Comparison of ENCODE assay signal across 8 cellular contexts in the genomic region with DNA sequence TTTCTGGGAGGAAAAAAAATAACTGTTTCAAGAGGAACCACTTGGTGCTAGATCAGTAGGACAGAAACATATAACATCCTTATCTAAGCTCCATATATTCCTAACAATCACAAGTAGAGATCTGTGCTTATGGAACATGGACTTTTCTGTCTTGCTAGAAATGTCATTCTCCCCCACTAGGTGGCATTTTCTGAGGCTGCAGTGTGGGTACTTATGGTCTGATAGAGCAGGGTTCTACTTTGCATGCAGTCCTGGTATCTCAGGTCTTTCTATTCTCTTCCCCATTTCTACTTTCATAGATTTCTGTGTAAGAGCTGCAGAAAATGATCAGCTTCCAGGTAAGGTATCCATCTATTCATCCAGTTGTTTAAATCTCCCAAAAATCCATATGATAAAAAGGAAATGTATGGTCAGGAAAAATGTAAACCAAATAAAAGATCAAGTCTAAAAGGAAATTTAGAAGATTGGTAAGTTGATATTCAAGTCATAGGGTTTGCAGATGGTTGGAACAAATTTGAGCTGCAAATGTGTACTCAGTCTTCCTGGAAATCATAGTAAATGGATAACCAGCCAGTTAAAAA. TPM values are rescaled to one million over a fixed set of nuclear protein-coding genes. Genes with fewer than 3 reads are reported as not detected.
A peak's percentile ranks its signal among the peaks of the same experiment; 100 is the strongest.
DNase-seq lines count a peak whose midpoint lies in the region; ATAC-seq and TF ChIP-seq lines count a peak whose summit lies in the region.

No MANE protein-coding gene starts in this region.

- no peak overlapping the region for H3K27ac Mint-ChIP-seq in mesothelial cell of epicardium

- H3K4me3 ChIP-seq in LNCaP clone FGC (ENCODE audit: low read depth, low read length), result no peak overlapping the region

- TF ChIP-seq CTCF in LNCaP clone FGC (IDR thresholded peaks at IDR 0.05; ENCODE audit: control insufficient read depth, extremely low read depth, insufficient read depth), result peak; percentile 63
- TF ChIP-seq CTCF in mesothelial cell of epicardium (IDR thresholded peaks at IDR 0.05; ENCODE audit: unreplicated experiment), result peak; percentile 53

- ATAC-seq in GM18517 (IDR thresholded peaks at IDR 0.05; ENCODE audit: unreplicated experiment) (no peak), HG03460 (IDR thresholded peaks at IDR 0.05; ENCODE audit: unreplicated experiment) (no peak)

- peak overlapping the region; percentile 30 for H3K4me3 Mint-ChIP-seq in mesothelial cell of epicardium

- H3K36me3 Mint-ChIP-seq in mesothelial cell of epicardium, result peaks cover 12% of the 10 kb centered on the region

- H3K27me3 Mint-ChIP-seq in mesothelial cell of epicardium (ENCODE audit: low read depth), result no peaks in the 10 kb centered on the region

- DNase-seq in A172 (ENCODE audit: low spot score), result peak; percentile 55
- DNase-seq in ELF-1 (ENCODE audit: low read depth, low spot score), result peak; percentile 7
- DNase-seq in LNCaP clone FGC (ENCODE audit: low read depth), result no peak
- DNase-seq in SHP77 treated with DMSO at 0.1 percent for 48 hours (lab: John Stamatoyannopoulos, UW), result peak; percentile 7
- peak; percentile 54 for DNase-seq in cerebellum (ENCODE audit: low spot score)
- no peak for DNase-seq in mesothelial cell of epicardium (ENCODE audit: low spot score in 2 of 2, unreplicated experiment in 2 of 2)

- peaks cover 22% of the 10 kb centered on the region for H3K4me1 Mint-ChIP-seq in mesothelial cell of epicardium

- H3K9me3 Mint-ChIP-seq in mesothelial cell of epicardium, result peaks cover 20% of the 10 kb centered on the region

RNA-seq across cellular contexts. Expression of a gene that starts 1.5 kb away (rescaled TPM):
- 5.0 TPM in 2 replicates for total RNA-seq in A172 (2014; rRNA removed; shearing (Covaris generic))
- total RNA-seq in cerebellum (8.5 TPM), mesothelial cell of epicardium (2.9 to 6.0 TPM (median 4.7 TPM) in 3 replicates)

RNA-seq across cellular contexts. Expression of a gene that starts 24.4 kb away (rescaled TPM):
- total RNA-seq in A172 (2014; rRNA removed; shearing (Covaris generic)), result 2.2 and 3.5 TPM in 2 replicates
- total RNA-seq in cerebellum (18.4 TPM), mesothelial cell of epicardium (15.9 to 16.6 TPM (median 16.5 TPM) in 3 replicates)

RNA-seq across cellular contexts. Expression of a gene that starts 55.8 kb away (rescaled TPM):
- not detected in 2 replicates for total RNA-seq in A172 (2014; rRNA removed; shearing (Covaris generic))
- 10.5 TPM for total RNA-seq in cerebellum
- total RNA-seq in mesothelial cell of epicardium, result 4.3 to 4.7 TPM (median 4.4 TPM) in 3 replicates

Comparison
In these comparisons a context has a peak if more than half of its experiments do, and no peak if none do; other contexts are left out.
1. DNase-seq: peak in A172 (single experiment), ELF-1 (single experiment), SHP77 treated with DMSO at 0.1 percent for 48 hours (single experiment) and cerebellum (single experiment); none in LNCaP clone FGC (single experiment) and mesothelial cell of epicardium (0 of 2).